Comparison of ENCODE assay signal across 8 cellular contexts in genomic region chr2:86038291-86039081, GRCh38.
DNase-seq lines count a peak whose midpoint lies in the region; ATAC-seq and TF ChIP-seq lines count a peak whose summit lies in the region.

No MANE protein-coding gene starts in this region.

- no peak for TF ChIP-seq EP300 in gastroesophageal sphincter (IDR thresholded peaks at IDR 0.05)

- peaks cover 75% of the 10 kb centered on the region for H3K4me1 ChIP-seq in CD4-positive, CD25-positive, alpha-beta regulatory T cell (ENCODE audit: control insufficient read depth, insufficient read depth, low read length, poor library complexity, severe bottlenecking)
- H3K4me1 ChIP-seq in gastroesophageal sphincter = peaks cover 0 to 45% (median 34%) of the 10 kb centered on the region in 3 donors

- ATAC-seq in CD4-positive, CD25-positive, alpha-beta regulatory T cell (ENCODE audit: low read depth in 2 of 2) = peak; percentile 22 to 29
- ATAC-seq in gastroesophageal sphincter (peak; percentile 40), HG03159 (IDR thresholded peaks at IDR 0.05; ENCODE audit: unreplicated experiment) (no peak)

- POLR2A ChIA-PET in GM10248 (lab: Yijun Ruan, JAX) = no interaction called here

- CTCF ChIA-PET in GM10248 (lab: Yijun Ruan, JAX) = interaction anchor here (1.0 to 4.6 kb wide), 5 partner anchors 29 to 152 kb away, joined by 3 to 32 read pairs (median 4); partner anchors contain the start of gene ST3GAL5

- TF ChIP-seq CTCF in gastroesophageal sphincter (IDR thresholded peaks at IDR 0.05) (no peak), GM10248 (IDR thresholded peaks at IDR 0.05; ENCODE audit: control extremely low read depth, extremely low read depth, low read depth, missing control alignments) (no peak)

- H3K27me3 ChIP-seq in CD4-positive, CD25-positive, alpha-beta regulatory T cell (ENCODE audit: control insufficient read depth, insufficient read depth, low read length) = no peaks in the 10 kb centered on the region
- H3K27me3 ChIP-seq in gastroesophageal sphincter = no peaks in the 10 kb centered on the region

- peaks cover 13% of the 10 kb centered on the region for H3K36me3 Mint-ChIP-seq in CD4-positive, CD25-positive, alpha-beta regulatory T cell

- no peak for TF ChIP-seq POLR2A in gastroesophageal sphincter (IDR thresholded peaks at IDR 0.05)

- WGBS in gastroesophageal sphincter (ENCODE audit: low coverage in 1 of 2), 2 donors = 96 to 100% methylated on average over 2 to 4 of the region's 12 CpGs

- DNase-seq in CD4-positive, CD25-positive, alpha-beta regulatory T cell = peak; percentile 63 to 78 (median 72)
- DNase-seq in KG1 (lab: John Stamatoyannopoulos, UW) = peak; percentile 22
- DNase-seq in activated T-cell treated with anti-CD3 and anti-CD28 coated beads for 24 hours (ENCODE audit: low read depth) = peak; percentile 53
- DNase-seq in stimulated activated CD4-positive, alpha-beta T cell treated with anti-CD3 and anti-CD28 coated beads, Interleukin-2, amount 100 ng/mL, for 48 hours = peak; percentile 45 to 46
- no peak for DNase-seq in NCI-H526 treated with DMSO at 0.1 percent for 48 hours (lab: John Stamatoyannopoulos, UW)
- no peak for DNase-seq in GM10248 (ENCODE audit: extremely low spot score)

- peaks cover 19 to 87% (median 59%) of the 10 kb centered on the region in 4 donors for H3K4me1 Mint-ChIP-seq in CD4-positive, CD25-positive, alpha-beta regulatory T cell

- peak overlapping the region; percentile 23 to 82 (median 68) for H3K4me3 Mint-ChIP-seq in CD4-positive, CD25-positive, alpha-beta regulatory T cell

- peak overlapping the region; percentile 15 for H3K4me3 ChIP-seq in CD4-positive, CD25-positive, alpha-beta regulatory T cell (ENCODE audit: low read depth, low read length)
- no peak overlapping the region for H3K4me3 ChIP-seq in gastroesophageal sphincter

- peaks cover 10% of the 10 kb centered on the region for H3K36me3 ChIP-seq in CD4-positive, CD25-positive, alpha-beta regulatory T cell (ENCODE audit: control insufficient read depth, insufficient read depth, low read length)
- peaks cover 0 to 66% of the 10 kb centered on the region in 2 donors for H3K36me3 ChIP-seq in gastroesophageal sphincter

- H3K27ac ChIP-seq in CD4-positive, CD25-positive, alpha-beta regulatory T cell (ENCODE audit: insufficient read depth, low read length, poor library complexity, severe bottlenecking) = peak overlapping the region; percentile 87
- H3K27ac ChIP-seq in gastroesophageal sphincter = peak overlapping the region in 3 of 4 donors; percentile 79 to 88 (median 86)

- no peaks in the 10 kb centered on the region for H3K9me3 ChIP-seq in CD4-positive, CD25-positive, alpha-beta regulatory T cell (ENCODE audit: control insufficient read depth in 2 of 2, low read length in 2 of 2)
- H3K9me3 ChIP-seq in gastroesophageal sphincter = no peaks in the 10 kb centered on the region

- peaks cover 0 to 3% (median 0%) of the 10 kb centered on the region in 7 donors for H3K9me3 Mint-ChIP-seq in CD4-positive, CD25-positive, alpha-beta regulatory T cell

- H3K27me3 Mint-ChIP-seq in CD4-positive, CD25-positive, alpha-beta regulatory T cell = no peaks in the 10 kb centered on the region

- peak overlapping the region; percentile 95 to 98 (median 98) for H3K27ac Mint-ChIP-seq in CD4-positive, CD25-positive, alpha-beta regulatory T cell

Comparison
In these comparisons a context has a peak if more than half of its experiments do, and no peak if none do; other contexts are left out.
1. DNase-seq: peak in CD4-positive, CD25-positive, alpha-beta regulatory T cell (3 of 3), KG1 (single experiment), activated T-cell treated with anti-CD3 and anti-CD28 coated beads for 24 hours (single experiment) and stimulated activated CD4-positive, alpha-beta T cell treated with anti-CD3 and anti-CD28 coated beads, Interleukin-2, amount 100 ng/mL, for 48 hours (2 of 2); none in NCI-H526 treated with DMSO at 0.1 percent for 48 hours (single experiment) and GM10248 (single experiment).